Comparison of ENCODE assay signal across 23 cellular contexts in genomic region chr6:78243519-78243918, GRCh38.
DNase-seq lines count a peak whose midpoint lies in the region; ATAC-seq, FAIRE-seq and TF ChIP-seq lines count a peak whose summit lies in the region.
"Had no signal": no experiment of that assay in that cellular context is flagged by ENCODE, and none has a peak within 500 bp of the region (broad histone marks: within the 10 kb centered on the region; RNA-seq: fewer than 3 reads in every experiment).

No MANE protein-coding gene starts in this region.

- H3K27ac Mint-ChIP-seq in activated CD8-positive, alpha-beta T cell treated with anti-CD3 and anti-CD28 coated beads, Interleukin-2, amount 10 ng/mL, durations not matched to agents 7 days and 5 days = no peak overlapping the region
- no peak overlapping the region for H3K27ac Mint-ChIP-seq in type B pancreatic cell
- H3K27ac Mint-ChIP-seq: activated naive CD8-positive, alpha-beta T cell treated with anti-CD3 and anti-CD28 coated beads, Interleukin-2, amount 10 ng/mL, durations not matched to agents 7 days and 5 days had no signal

- peak; percentile 4 for DNase-seq in Daoy (ENCODE audit: low read depth)
- peak; percentile 51 for DNase-seq in MG63
- peak; percentile 10 to 46 for DNase-seq in cardiac fibroblast (ENCODE audit: low read depth in 2 of 2)
- DNase-seq in keratinocyte (ENCODE audit: low read depth, low spot score) = no peak
- DNase-seq in activated CD8-positive, alpha-beta T cell treated with anti-CD3 and anti-CD28 coated beads, Interleukin-2, amount 10 ng/mL, durations not matched to agents 7 days and 5 days = no peak
- DNase-seq in type B pancreatic cell (ENCODE audit: extremely low spot score, unreplicated experiment) = no peak
- DNase-seq in inferior parietal cortex (ENCODE audit: extremely low spot score) = no peak
- DNase-seq: activated CD4-positive, alpha-beta T cell treated with anti-CD3 and anti-CD28 coated beads, Interleukin-2, amount 50 U/mL, for 4 hours; activated naive CD8-positive, alpha-beta T cell treated with anti-CD3 and anti-CD28 coated beads, Interleukin-2, amount 10 ng/mL, durations not matched to agents 7 days and 5 days; activated T-cell treated with anti-CD3 and anti-CD28 coated beads, Interleukin-2, amount 50 U/mL, for 4 hours; left ventricle myocardium superior; NCI-H2029 treated with DMSO at 0.1 percent for 48 hours; NCI-H510A treated with DMSO at 0.1 percent for 48 hours; pancreas; stimulated activated CD4-positive, alpha-beta T cell treated with anti-CD3 and anti-CD28 coated beads, Interleukin-12 subunit alpha, Interleukin-12 subunit beta, amount 100 ng/mL, for 4 hours; stomach; uterus had no signal

- no peak overlapping the region for H3K9ac ChIP-seq in keratinocyte (ENCODE audit: control insufficient read depth, extremely low read depth, insufficient read depth, low read length)

- no peaks in the 10 kb centered on the region for H3K79me2 ChIP-seq in keratinocyte (ENCODE audit: control insufficient read depth, insufficient read depth, low read length)

- H3K27me3 ChIP-seq in MG63 = no peaks in the 10 kb centered on the region
- H3K27me3 ChIP-seq in keratinocyte (ENCODE audit: control insufficient read depth, extremely low read depth, insufficient read depth, low read length) = no peaks in the 10 kb centered on the region
- H3K27me3 ChIP-seq: pancreas, stomach, uterus had no signal

- peaks cover 14% of the 10 kb centered on the region for H3K9me3 Mint-ChIP-seq in activated CD8-positive, alpha-beta T cell treated with anti-CD3 and anti-CD28 coated beads, Interleukin-2, amount 10 ng/mL, durations not matched to agents 7 days and 5 days (ENCODE audit: insufficient read depth)
- no peaks in the 10 kb centered on the region for H3K9me3 Mint-ChIP-seq in type B pancreatic cell

- no peaks in the 10 kb centered on the region for H3K27me3 Mint-ChIP-seq in activated CD8-positive, alpha-beta T cell treated with anti-CD3 and anti-CD28 coated beads, Interleukin-2, amount 10 ng/mL, durations not matched to agents 7 days and 5 days (ENCODE audit: low read depth)
- H3K27me3 Mint-ChIP-seq in type B pancreatic cell = no peaks in the 10 kb centered on the region
- H3K27me3 Mint-ChIP-seq: activated naive CD8-positive, alpha-beta T cell treated with anti-CD3 and anti-CD28 coated beads, Interleukin-2, amount 10 ng/mL, durations not matched to agents 7 days and 5 days had no signal

- FAIRE-seq in keratinocyte (lab: Jason Lieb, UNC) = peak; percentile 75
- FAIRE-seq: D721Med, GM19239, pancreas had no signal

- no peak for ATAC-seq in activated CD8-positive, alpha-beta T cell treated with anti-CD3 and anti-CD28 coated beads, Interleukin-2, amount 10 ng/mL, durations not matched to agents 7 days and 5 days
- ATAC-seq in GM19455 (IDR thresholded peaks at IDR 0.05; ENCODE audit: unreplicated experiment) = no peak
- ATAC-seq: activated T-cell treated with anti-CD3 and anti-CD28 coated beads, Interleukin-2, amount 50 U/mL, for 4 hours; esophagus mucosa; left ventricle myocardium superior; pancreas had no signal

- no peak overlapping the region for H3K27ac ChIP-seq in keratinocyte (ENCODE audit: control insufficient read depth, insufficient read depth, low read length)
- H3K27ac ChIP-seq: coronary artery, pancreas, SK-N-MC, stomach, uterus had no signal

- H2AFZ ChIP-seq in keratinocyte (ENCODE audit: control insufficient read depth, low read length) = no peak overlapping the region

- dilution Hi-C loops in keratinocyte (cut with MboI; ENCODE audit: extremely low pct_ligation_motif_present, low sequenced_read_pairs) = no loop called here

- no peaks in the 10 kb centered on the region for H3K9me1 ChIP-seq in keratinocyte (ENCODE audit: control insufficient read depth, extremely low read depth, insufficient read depth, low read length)

- H3K4me1 ChIP-seq in keratinocyte (ENCODE audit: control insufficient read depth, extremely low read depth, insufficient read depth, low read length) = no peaks in the 10 kb centered on the region
- H3K4me1 ChIP-seq: pancreas, stomach, uterus had no signal

- no peaks in the 10 kb centered on the region for H3K36me3 Mint-ChIP-seq in activated CD8-positive, alpha-beta T cell treated with anti-CD3 and anti-CD28 coated beads, Interleukin-2, amount 10 ng/mL, durations not matched to agents 7 days and 5 days (ENCODE audit: low read depth)
- no peaks in the 10 kb centered on the region for H3K36me3 Mint-ChIP-seq in type B pancreatic cell
- H3K36me3 Mint-ChIP-seq: activated naive CD8-positive, alpha-beta T cell treated with anti-CD3 and anti-CD28 coated beads, Interleukin-2, amount 10 ng/mL, durations not matched to agents 7 days and 5 days had no signal

- TF ChIP-seq CTCF in cardiac fibroblast (IDR thresholded peaks at IDR 0.05; ENCODE audit: low read depth, low read length) = no peak
- no peak for TF ChIP-seq CTCF in keratinocyte (optimal IDR thresholded peaks at IDR 0.05 in 1 of 3, IDR thresholded peaks at IDR 0.05 in 1 of 3, conservative IDR thresholded peaks at IDR 0.05 in 1 of 3; ENCODE audit: extremely low read depth in 1 of 3, insufficient read depth in 2 of 3, low read length in 3 of 3)
- no peak for TF ChIP-seq CTCF in type B pancreatic cell (conservative IDR thresholded peaks at IDR 0.05)

- H3K4me2 ChIP-seq in keratinocyte (ENCODE audit: control insufficient read depth, extremely low read depth, insufficient read depth, low read depth, low read length) = no peak overlapping the region

- H3K9me3 ChIP-seq in MG63 (peaks cover 10% of the 10 kb centered on the region; the same call in 1 of the 2 replicates), keratinocyte (ENCODE audit: control insufficient read depth, low read depth, low read length) (no peaks in the 10 kb centered on the region)
- H3K9me3 ChIP-seq: pancreas, uterus had no signal

- no peak overlapping the region for H3K4me3 ChIP-seq in MG63
- no peak overlapping the region for H3K4me3 ChIP-seq in cardiac fibroblast (replicated peaks in 1 of 2; ENCODE audit: low read depth in 2 of 2, low read length in 2 of 2)
- no peak overlapping the region for H3K4me3 ChIP-seq in keratinocyte (ENCODE audit: control insufficient read depth in 2 of 3, extremely low read depth in 1 of 3, insufficient read depth in 2 of 3, low read depth in 1 of 3, low read length in 3 of 3)
- H3K4me3 ChIP-seq: coronary artery, pancreas, SK-N-MC, stomach, uterus had no signal

- H4K20me1 ChIP-seq in keratinocyte (ENCODE audit: control insufficient read depth, extremely low read depth, insufficient read depth, low read length) = no peaks in the 10 kb centered on the region

- POLR2A ChIA-PET in activated CD8-positive, alpha-beta T cell treated with anti-CD3 and anti-CD28 coated beads, Interleukin-2, amount 10 ng/mL, durations not matched to agents 7 days and 5 days (lab: Charles Lee) = no interaction called here

- H3K36me3 ChIP-seq in MG63 (no peaks in the 10 kb centered on the region), keratinocyte (ENCODE audit: control insufficient read depth in 2 of 2, extremely low read depth in 1 of 2, insufficient read depth in 2 of 2, low read length in 2 of 2) (no peaks in the 10 kb centered on the region)
- H3K36me3 ChIP-seq: pancreas, stomach, uterus had no signal

- no peak overlapping the region for H3K4me3 Mint-ChIP-seq in activated CD8-positive, alpha-beta T cell treated with anti-CD3 and anti-CD28 coated beads, Interleukin-2, amount 10 ng/mL, durations not matched to agents 7 days and 5 days
- H3K4me3 Mint-ChIP-seq in type B pancreatic cell = no peak overlapping the region
- H3K4me3 Mint-ChIP-seq: activated naive CD8-positive, alpha-beta T cell treated with anti-CD3 and anti-CD28 coated beads, Interleukin-2, amount 10 ng/mL, durations not matched to agents 7 days and 5 days; activated T-cell treated with anti-CD3 and anti-CD28 coated beads, Interleukin-2, amount 50 U/mL, for 4 hours had no signal

- CTCF ChIA-PET in activated CD8-positive, alpha-beta T cell treated with anti-CD3 and anti-CD28 coated beads, Interleukin-2, amount 10 ng/mL, durations not matched to agents 7 days and 5 days (lab: Charles Lee) = no interaction called here

- no peaks in the 10 kb centered on the region for H3K4me1 Mint-ChIP-seq in activated CD8-positive, alpha-beta T cell treated with anti-CD3 and anti-CD28 coated beads, Interleukin-2, amount 10 ng/mL, durations not matched to agents 7 days and 5 days (ENCODE audit: low read depth)
- H3K4me1 Mint-ChIP-seq in type B pancreatic cell (ENCODE audit: unreplicated experiment) = no peaks in the 10 kb centered on the region
- H3K4me1 Mint-ChIP-seq: activated naive CD8-positive, alpha-beta T cell treated with anti-CD3 and anti-CD28 coated beads, Interleukin-2, amount 10 ng/mL, durations not matched to agents 7 days and 5 days had no signal

Comparison
In these comparisons a context has a peak if more than half of its experiments do, and no peak if none do; other contexts are left out.
1. DNase-seq: peak in Daoy (single experiment), MG63 (single experiment) and cardiac fibroblast (2 of 2); none in keratinocyte (single experiment), activated CD8-positive, alpha-beta T cell treated with anti-CD3 and anti-CD28 coated beads, Interleukin-2, amount 10 ng/mL, durations not matched to agents 7 days and 5 days (single experiment), type B pancreatic cell (single experiment) and inferior parietal cortex (single experiment).